Comparison of ENCODE assay signal across 8 cellular contexts in genomic region chr4:156378053-156378665, GRCh38.
DNase-seq lines count a peak whose midpoint lies in the region; ATAC-seq and TF ChIP-seq lines count a peak whose summit lies in the region.

No MANE protein-coding gene starts in this region.

- H4K8ac ChIP-seq in mesendoderm (ENCODE audit: low read depth, low read length), result no peak overlapping the region

- no peak overlapping the region for H2BK5ac ChIP-seq in mesendoderm (ENCODE audit: low read length)

- peak; percentile 87 for TF ChIP-seq CTCF in A673 (conservative IDR thresholded peaks at IDR 0.05; ENCODE audit: low read depth, low read length)

- no peaks in the 10 kb centered on the region for H3K79me1 ChIP-seq in mesendoderm (ENCODE audit: low read length)

- intact Hi-C loops in A673 (cut with micrococcal nuclease; ENCODE audit: unreplicated experiment), result loop anchor here (2.0 kb wide), 2 partner anchors 83 to 209 kb away; no protein-coding TSS in a partner anchor

- H2BK15ac ChIP-seq in mesendoderm (replicated peaks; ENCODE audit: low read depth), result no peak overlapping the region

- POLR2A ChIA-PET in A673 (lab: Charles Lee; ENCODE audit: low non-redundant PET), result no interaction called here

- no peak overlapping the region for H3K23ac ChIP-seq in mesendoderm (ENCODE audit: low read length)

- H3K56ac ChIP-seq in mesendoderm (ENCODE audit: low read length), result no peak overlapping the region

- no peak overlapping the region for H2BK120ac ChIP-seq in mesendoderm (ENCODE audit: low read depth, low read length)

- no peak overlapping the region for H2AK5ac ChIP-seq in mesendoderm (ENCODE audit: low read length)

- H3K18ac ChIP-seq in mesendoderm (ENCODE audit: low read length), result no peak overlapping the region

- H3K27me3 ChIP-seq in A673 (replicated peaks; ENCODE audit: insufficient read depth, low read depth, low read length, poor library complexity) (no peaks in the 10 kb centered on the region), adipocyte (replicated peaks; ENCODE audit: control insufficient read depth, insufficient read depth, low read length) (no peaks in the 10 kb centered on the region), mesendoderm (ENCODE audit: insufficient read depth, low read length, poor library complexity) (no peaks in the 10 kb centered on the region)

- H3K27ac ChIP-seq in A673 (ENCODE audit: low read depth, low read length, poor library complexity, severe bottlenecking) (no peak overlapping the region), mesendoderm (ENCODE audit: low read depth, low read length) (no peak overlapping the region), caudate nucleus (ENCODE audit: low read depth, low read length) (no peak overlapping the region)

- CTCF ChIA-PET in A673 (lab: Charles Lee), result interaction anchor here (0.6 to 1.1 kb wide), 2 partner anchors 265 to 504 kb away, joined by 3 to 12 read pairs; no protein-coding TSS in a partner anchor

- H3K36me3 ChIP-seq in A673 (ENCODE audit: insufficient read depth, low read length, poor library complexity, severe bottlenecking) (no peaks in the 10 kb centered on the region), adipocyte (ENCODE audit: control insufficient read depth, insufficient read depth, low read length, severe bottlenecking) (no peaks in the 10 kb centered on the region), mesendoderm (ENCODE audit: control insufficient read depth, insufficient read depth, low read length) (no peaks in the 10 kb centered on the region)

- no peaks in the 10 kb centered on the region for H3K79me2 ChIP-seq in mesendoderm (ENCODE audit: control insufficient read depth, insufficient read depth, low read length)

- H3K9me3 ChIP-seq in A673 (ENCODE audit: low read depth, low read length, poor library complexity, severe bottlenecking) (no peaks in the 10 kb centered on the region), adipocyte (ENCODE audit: control insufficient read depth, low read length) (no peaks in the 10 kb centered on the region)

- H3K4me3 ChIP-seq in A673 (ENCODE audit: low read depth, low read length, poor library complexity, severe bottlenecking) (no peak overlapping the region), adipocyte (ENCODE audit: low read length) (no peak overlapping the region), mesendoderm (ENCODE audit: low read length) (no peak overlapping the region)

- peak; percentile 81 for DNase-seq in A673 (ENCODE audit: low spot score)
- DNase-seq in HuH-7 (ENCODE audit: low spot score), result peak; percentile 24
- DNase-seq in adipocyte (ENCODE audit: low read depth), result peak; percentile 19
- DNase-seq in mesendoderm, result peak; percentile 66
- DNase-seq in DMS153 (lab: John Stamatoyannopoulos, UW), result no peak
- no peak for DNase-seq in activated CD4-positive, CD25-positive, alpha-beta regulatory T cell (lab: John Stamatoyannopoulos, UW)
- DNase-seq in caudate nucleus (lab: John Stamatoyannopoulos, UW), result no peak

- H3K4me1 ChIP-seq in A673 (ENCODE audit: insufficient read depth, low read length, poor library complexity, severe bottlenecking) (peaks cover 7% of the 10 kb centered on the region), adipocyte (ENCODE audit: control insufficient read depth, insufficient read depth, low read length) (peaks cover 17% of the 10 kb centered on the region), mesendoderm (ENCODE audit: control insufficient read depth, low read depth, low read length) (no peaks in the 10 kb centered on the region)

- ATAC-seq in GM18909 (IDR thresholded peaks at IDR 0.05; ENCODE audit: poor library complexity, unreplicated experiment), result peak; percentile 84

- H3K9ac ChIP-seq in adipocyte (ENCODE audit: low read length), result no peak overlapping the region
- H3K9ac ChIP-seq in mesendoderm (ENCODE audit: low read length), result no peak overlapping the region

- H3K4ac ChIP-seq in mesendoderm (ENCODE audit: low read depth, low read length), result no peak overlapping the region

- no TSS peak for BruUV-seq in A673 (replicated peaks; lab: Mats Ljungman, UMichigan)

- no peak overlapping the region for H4K5ac ChIP-seq in mesendoderm (ENCODE audit: low read length)

- no CpG with 5 or more reads among the region's 8 CpGs for WGBS in mesendoderm (ENCODE audit: extremely low coverage, insufficient coverage, low lambda C conversion rate)

- H3K4me2 ChIP-seq in mesendoderm (ENCODE audit: low read length), result no peak overlapping the region

Comparison
In these comparisons a context has a peak if more than half of its experiments do, and no peak if none do; other contexts are left out.
1. DNase-seq: peak in A673 (single experiment), HuH-7 (single experiment), adipocyte (single experiment) and mesendoderm (single experiment); none in DMS153 (single experiment), activated CD4-positive, CD25-positive, alpha-beta regulatory T cell (0 of 4) and caudate nucleus (0 of 61).